8 cellular contexts compared by ENCODE assay signal in the genomic region with DNA sequence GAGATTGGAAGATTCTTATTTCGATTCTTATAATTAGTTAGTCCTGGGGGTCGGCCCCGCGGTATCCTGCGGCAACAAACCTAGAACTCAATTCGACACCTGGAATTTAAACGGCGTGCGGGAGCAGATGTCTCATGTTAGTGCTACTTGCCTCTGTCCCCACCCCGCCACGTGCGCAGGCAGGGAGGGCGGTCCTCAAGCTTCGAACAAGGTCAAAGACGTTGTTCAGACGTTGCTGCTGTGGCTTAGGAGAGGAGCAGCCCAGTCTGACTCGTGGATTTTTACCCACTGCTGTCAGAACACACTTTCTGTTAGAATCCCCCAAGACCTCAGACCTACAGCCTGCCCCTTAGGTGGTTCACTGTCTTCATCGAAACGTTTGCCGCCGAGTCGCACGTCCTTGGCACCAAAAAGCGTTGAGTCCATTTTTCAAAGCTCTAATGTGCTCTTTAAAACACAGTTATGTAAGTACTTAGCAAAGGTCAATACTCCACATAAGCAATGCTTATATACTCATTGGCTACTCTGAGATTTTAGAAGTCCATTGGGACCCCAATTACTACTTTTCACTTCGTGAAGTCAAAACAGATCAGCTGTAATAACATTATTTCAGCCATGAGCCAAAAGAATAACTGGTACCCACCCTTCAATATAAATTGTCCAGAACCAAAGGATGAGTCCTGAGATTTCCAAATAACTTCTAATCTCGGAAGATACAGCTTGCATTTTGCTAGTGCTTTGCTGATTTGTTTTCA. TPM values are rescaled to one million over a fixed set of nuclear protein-coding genes. Genes with fewer than 3 reads are reported as not detected.
DNase-seq lines count a peak whose midpoint lies in the region; ATAC-seq and TF ChIP-seq lines count a peak whose summit lies in the region.

No MANE protein-coding gene starts in this region.

- no peaks in the 10 kb centered on the region for H3K9me3 ChIP-seq in HUES6 (ENCODE audit: control insufficient read depth, insufficient read depth, low read depth, low read length)

- POLR2A ChIA-PET in activated CD8-positive, alpha-beta T cell treated with anti-CD3 and anti-CD28 coated beads for 36 hours (lab: Charles Lee) = interaction anchor here (0.7 to 1.5 kb wide), 10 partner anchors 17 to 1298 kb away, joined by 3 to 12 read pairs (median 4); partner anchors contain the start of genes ARMH2 and GMNN

- H3K36me3 Mint-ChIP-seq in activated CD8-positive, alpha-beta T cell treated with anti-CD3 and anti-CD28 coated beads for 36 hours (ENCODE audit: low read depth) = peaks cover 38% of the 10 kb centered on the region
- peaks cover 11% of the 10 kb centered on the region for H3K36me3 Mint-ChIP-seq in osteocyte (ENCODE audit: unreplicated experiment)

- peaks cover 26% of the 10 kb centered on the region for H3K36me3 ChIP-seq in HUES6 (ENCODE audit: control insufficient read depth, insufficient read depth, low read length)

- peak overlapping the region; percentile 94 for H3K27ac Mint-ChIP-seq in activated CD8-positive, alpha-beta T cell treated with anti-CD3 and anti-CD28 coated beads for 36 hours
- H3K27ac Mint-ChIP-seq in osteocyte (ENCODE audit: unreplicated experiment) = peak overlapping the region; percentile 99

- CTCF ChIA-PET in activated CD8-positive, alpha-beta T cell treated with anti-CD3 and anti-CD28 coated beads for 36 hours (lab: Charles Lee) = interaction anchor here (0.9 to 1.7 kb wide), 4 partner anchors 22 to 349 kb away, joined by 3 to 7 read pairs (median 5); partner anchors contain the start of genes ACOT13 and TDP2

- H3K4me3 ChIP-seq in HUES6 (ENCODE audit: low read depth, low read length) = peak overlapping the region; percentile 71

- no peaks in the 10 kb centered on the region for H3K9me3 Mint-ChIP-seq in activated CD8-positive, alpha-beta T cell treated with anti-CD3 and anti-CD28 coated beads for 36 hours
- no peaks in the 10 kb centered on the region for H3K9me3 Mint-ChIP-seq in osteocyte (ENCODE audit: unreplicated experiment)

- H3K9ac ChIP-seq in HUES6 (ENCODE audit: low read length) = peak overlapping the region; percentile 84

- H3K27ac ChIP-seq in HUES6 (ENCODE audit: low read depth, low read length) (peak overlapping the region; percentile 77), foreskin keratinocyte (peak overlapping the region; percentile 100)

- peaks cover 21% of the 10 kb centered on the region for H3K4me1 Mint-ChIP-seq in activated CD8-positive, alpha-beta T cell treated with anti-CD3 and anti-CD28 coated beads for 36 hours (ENCODE audit: low read depth)
- H3K4me1 Mint-ChIP-seq in osteocyte (ENCODE audit: unreplicated experiment) = peaks cover 30% of the 10 kb centered on the region

- H3K4me1 ChIP-seq in HUES6 (ENCODE audit: control insufficient read depth, insufficient read depth, low read length) (peaks cover 9% of the 10 kb centered on the region), foreskin keratinocyte (no peaks in the 10 kb centered on the region)

- no peak for TF ChIP-seq CTCF in activated CD8-positive, alpha-beta T cell treated with anti-CD3 and anti-CD28 coated beads for 36 hours (IDR thresholded peaks at IDR 0.05)
- TF ChIP-seq CTCF in foreskin keratinocyte (conservative IDR thresholded peaks at IDR 0.05) = no peak
- no peak for TF ChIP-seq CTCF in osteocyte (IDR thresholded peaks at IDR 0.05)

- intact Hi-C loops in activated CD8-positive, alpha-beta T cell treated with anti-CD3 and anti-CD28 coated beads for 36 hours (cut with micrococcal nuclease) = loop anchor here (1.0 to 5.0 kb wide), 2 partner anchors 22 to 46 kb away; no protein-coding TSS in a partner anchor

- no peaks in the 10 kb centered on the region for H3K27me3 Mint-ChIP-seq in activated CD8-positive, alpha-beta T cell treated with anti-CD3 and anti-CD28 coated beads for 36 hours
- H3K27me3 Mint-ChIP-seq in osteocyte (ENCODE audit: unreplicated experiment) = no peaks in the 10 kb centered on the region

- H3K27me3 ChIP-seq in HUES6 (ENCODE audit: control insufficient read depth, insufficient read depth, low read length) = no peaks in the 10 kb centered on the region
- H3K27me3 ChIP-seq in foreskin keratinocyte = no peaks in the 10 kb centered on the region

- ATAC-seq in GM21529 (IDR thresholded peaks at IDR 0.05; ENCODE audit: unreplicated experiment) (peak; percentile 47), foreskin keratinocyte (peak; percentile 73)
- ATAC-seq in activated CD8-positive, alpha-beta T cell treated with anti-CD3 and anti-CD28 coated beads for 36 hours = peak; percentile 57

- H3K4me3 Mint-ChIP-seq in activated CD8-positive, alpha-beta T cell treated with anti-CD3 and anti-CD28 coated beads for 36 hours = peak overlapping the region; percentile 98
- H3K4me3 Mint-ChIP-seq in osteocyte (ENCODE audit: unreplicated experiment) = peak overlapping the region; percentile 92

- DNase-seq in NCI-H345 (lab: John Stamatoyannopoulos, UW) (peak; percentile 93), NCI-H345 treated with DMSO at 0.1 percent for 48 hours (lab: John Stamatoyannopoulos, UW; ENCODE audit: unreplicated experiment) (no peak), foreskin keratinocyte (no peak), osteocyte (ENCODE audit: extremely low spot score, unreplicated experiment) (no peak)
- no peak for DNase-seq in activated CD8-positive, alpha-beta T cell treated with anti-CD3 and anti-CD28 coated beads for 36 hours
- no peak for DNase-seq in activated CD8-positive, alpha-beta memory T cell treated with anti-CD3 and anti-CD28 coated beads, Interleukin-2, amount 50 U/mL, for 4 hours

RNA-seq across cellular contexts. Expression of gene C6orf62, which starts 2.7 kb away (rescaled TPM):
- total RNA-seq in activated CD8-positive, alpha-beta T cell treated with anti-CD3 and anti-CD28 coated beads for 36 hours = 100 to 1,000 TPM; 103 to 106 TPM
- 110 and 124 TPM in 2 replicates for total RNA-seq in foreskin keratinocyte
- polyA plus RNA-seq in foreskin keratinocyte = 38.0 and 43.3 TPM in 2 replicates
- total RNA-seq in osteocyte = 79.6 and 79.7 TPM in 2 replicates

RNA-seq across cellular contexts. Expression of gene GMNN, which starts 53.1 kb away (rescaled TPM):
- 10 to 100 TPM; 69.2 to 72.6 TPM for total RNA-seq in activated CD8-positive, alpha-beta T cell treated with anti-CD3 and anti-CD28 coated beads for 36 hours
- total RNA-seq in foreskin keratinocyte (68.2 and 77.6 TPM in 2 replicates), osteocyte (25.3 and 26.4 TPM in 2 replicates)
- polyA plus RNA-seq in foreskin keratinocyte = 70.6 and 86.7 TPM in 2 replicates

RNA-seq across cellular contexts. Expression of gene ACOT13, which starts 54.8 kb away (rescaled TPM):
- 10 to 100 TPM; 28.9 to 33.6 TPM for total RNA-seq in activated CD8-positive, alpha-beta T cell treated with anti-CD3 and anti-CD28 coated beads for 36 hours
- total RNA-seq in foreskin keratinocyte (31.0 and 33.6 TPM in 2 replicates), osteocyte (23.9 and 26.9 TPM in 2 replicates)
- polyA plus RNA-seq in foreskin keratinocyte = 45.2 and 47.1 TPM in 2 replicates

RNA-seq across cellular contexts. Expression of gene TDP2, which starts 54.9 kb away (rescaled TPM):
- 10 to 100 TPM; 37.4 to 39.8 TPM for total RNA-seq in activated CD8-positive, alpha-beta T cell treated with anti-CD3 and anti-CD28 coated beads for 36 hours
- total RNA-seq in foreskin keratinocyte (29.9 and 31.3 TPM in 2 replicates), osteocyte (31.5 and 31.8 TPM in 2 replicates)
- 22.9 and 25.5 TPM in 2 replicates for polyA plus RNA-seq in foreskin keratinocyte
